ENCODE assay signal across 8 cellular contexts in genomic region chr1:109620396-109620817, GRCh38. TPM values are rescaled to one million over a fixed set of nuclear protein-coding genes. Genes with fewer than 3 reads are reported as not detected.
DNase-seq lines count a peak whose midpoint lies in the region; ATAC-seq, FAIRE-seq and TF ChIP-seq lines count a peak whose summit lies in the region.

No MANE protein-coding gene starts in this region.

- H3K4me1 ChIP-seq in mammary epithelial cell (ENCODE audit: insufficient read depth, low read length): peaks cover 40% of the 10 kb centered on the region
- H3K4me1 ChIP-seq in keratinocyte (ENCODE audit: control insufficient read depth, extremely low read depth, insufficient read depth, low read length): peaks cover 24% of the 10 kb centered on the region

- H3K27me3 Mint-ChIP-seq in activated CD8-positive, alpha-beta memory T cell treated with anti-CD3 and anti-CD28 coated beads, Interleukin-2, amount 10 ng/mL, durations not matched to agents 7 days and 5 days: no peaks in the 10 kb centered on the region
- no peaks in the 10 kb centered on the region for H3K27me3 Mint-ChIP-seq in stimulated activated naive B cell treated with anti-CD40 and anti-IgM and Interleukin-4, amounts not matched to agents 10 μg/mL and 1 μg/mL and 100 μg/mL, for 72 hours

- peaks cover 67% of the 10 kb centered on the region for H3K4me1 Mint-ChIP-seq in activated CD8-positive, alpha-beta memory T cell treated with anti-CD3 and anti-CD28 coated beads, Interleukin-2, amount 10 ng/mL, durations not matched to agents 7 days and 5 days
- H3K4me1 Mint-ChIP-seq in stimulated activated naive B cell treated with anti-CD40 and anti-IgM and Interleukin-4, amounts not matched to agents 10 μg/mL and 1 μg/mL and 100 μg/mL, for 72 hours: peaks cover 58 to 84% of the 10 kb centered on the region in 2 donors

- peak overlapping the region; percentile 88 for H3K9ac ChIP-seq in mammary epithelial cell (ENCODE audit: insufficient read depth, low read length)
- peak overlapping the region; percentile 90 for H3K9ac ChIP-seq in keratinocyte (ENCODE audit: control insufficient read depth, extremely low read depth, insufficient read depth, low read length)

- 5% methylated on average over 7 of the region's 10 CpGs for WGBS in mammary epithelial cell (ENCODE audit: low coverage, missing lambda C conversion rate)

- peak overlapping the region; percentile 98 for H3K27ac Mint-ChIP-seq in activated CD8-positive, alpha-beta memory T cell treated with anti-CD3 and anti-CD28 coated beads, Interleukin-2, amount 10 ng/mL, durations not matched to agents 7 days and 5 days
- H3K27ac Mint-ChIP-seq in stimulated activated naive B cell treated with anti-CD40 and anti-IgM and Interleukin-4, amounts not matched to agents 10 μg/mL and 1 μg/mL and 100 μg/mL, for 72 hours: peak overlapping the region; percentile 98

- no TSS peak for BruUV-seq in mammary epithelial cell (replicated peaks; lab: Mats Ljungman, UMichigan)

- ATAC-seq in activated CD8-positive, alpha-beta memory T cell treated with anti-CD3 and anti-CD28 coated beads, Interleukin-2, amount 10 ng/mL, durations not matched to agents 7 days and 5 days: peak; percentile 4
- no peak for ATAC-seq in stimulated activated naive B cell treated with anti-CD40 and anti-IgM and Interleukin-4, amounts not matched to agents 10 μg/mL and 1 μg/mL and 100 μg/mL, for 72 hours (replicated peaks)
- no peak for ATAC-seq in HG02884 (IDR thresholded peaks at IDR 0.05; ENCODE audit: unreplicated experiment)
- no peak for ATAC-seq in GM18873 (IDR thresholded peaks at IDR 0.05; ENCODE audit: low FRiP score, unreplicated experiment)

- CTCF ChIA-PET in activated CD8-positive, alpha-beta memory T cell treated with anti-CD3 and anti-CD28 coated beads, Interleukin-2, amount 10 ng/mL, durations not matched to agents 7 days and 5 days (lab: Charles Lee): interaction anchor here (0.5 to 9.1 kb wide), 9 partner anchors 10 to 364 kb away, joined by 3 to 112 read pairs (median 8); partner anchors contain the start of genes AHCYL1, CYB561D1 and GNAI3
- CTCF ChIA-PET in mammary epithelial cell (lab: Charles Lee; ENCODE audit: low non-redundant PET): no interaction called here

- peak overlapping the region; percentile 99 for H3K4me3 Mint-ChIP-seq in activated CD8-positive, alpha-beta memory T cell treated with anti-CD3 and anti-CD28 coated beads, Interleukin-2, amount 10 ng/mL, durations not matched to agents 7 days and 5 days
- H3K4me3 Mint-ChIP-seq in stimulated activated naive B cell treated with anti-CD40 and anti-IgM and Interleukin-4, amounts not matched to agents 10 μg/mL and 1 μg/mL and 100 μg/mL, for 72 hours: peak overlapping the region; percentile 97 to 99

- in situ Hi-C loops in mammary epithelial cell (cut with MboI; ENCODE audit: low sequenced_read_pairs in 2 of 2): loop anchor here in 1 of 2 donors (10.0 kb wide), 1 partner anchor 76 kb away; the partner anchor contains the start of gene GNAI3

- intact Hi-C loops in mammary epithelial cell (cut with micrococcal nuclease): no loop called here

- DNase-seq in activated CD8-positive, alpha-beta memory T cell treated with anti-CD3 and anti-CD28 coated beads, Interleukin-2, amount 10 ng/mL, durations not matched to agents 7 days and 5 days: peak; percentile 53
- no peak for DNase-seq in activated CD8-positive, alpha-beta memory T cell treated with anti-CD3 and anti-CD28 coated beads for 24 hours
- DNase-seq in M059J (ENCODE audit: low read depth) (peak; percentile 76), mammary epithelial cell (peak; percentile 40), keratinocyte (ENCODE audit: low read depth, low spot score) (no peak)
- no peak for DNase-seq in stimulated activated naive B cell treated with anti-CD40 and anti-IgM and Interleukin-4, amounts not matched to agents 10 μg/mL and 1 μg/mL and 100 μg/mL, for 72 hours

- no peaks in the 10 kb centered on the region for H3K9me3 Mint-ChIP-seq in activated CD8-positive, alpha-beta memory T cell treated with anti-CD3 and anti-CD28 coated beads, Interleukin-2, amount 10 ng/mL, durations not matched to agents 7 days and 5 days (ENCODE audit: low read depth)
- no peaks in the 10 kb centered on the region for H3K9me3 Mint-ChIP-seq in stimulated activated naive B cell treated with anti-CD40 and anti-IgM and Interleukin-4, amounts not matched to agents 10 μg/mL and 1 μg/mL and 100 μg/mL, for 72 hours

- peak overlapping the region; percentile 78 for H3K27ac ChIP-seq in mammary epithelial cell (ENCODE audit: insufficient read depth, low read depth, low read length)
- H3K27ac ChIP-seq in keratinocyte (ENCODE audit: control insufficient read depth, insufficient read depth, low read length): peak overlapping the region; percentile 87

- dilution Hi-C loops in mammary epithelial cell (cut with HindIII; ENCODE audit: low sequenced_read_pairs) (loop anchor here (5.0 kb wide), 1 partner anchor 68 kb away; no protein-coding TSS in a partner anchor), keratinocyte (cut with MboI; ENCODE audit: extremely low pct_ligation_motif_present, low sequenced_read_pairs) (no loop called here)

- FAIRE-seq in keratinocyte (lab: Jason Lieb, UNC): no peak

- H3K9me3 ChIP-seq in mammary epithelial cell (replicated peaks; ENCODE audit: insufficient read depth, low read length): no peaks in the 10 kb centered on the region
- H3K9me3 ChIP-seq in keratinocyte (ENCODE audit: control insufficient read depth, low read depth, low read length): no peaks in the 10 kb centered on the region

- H3K36me3 Mint-ChIP-seq in activated CD8-positive, alpha-beta memory T cell treated with anti-CD3 and anti-CD28 coated beads, Interleukin-2, amount 10 ng/mL, durations not matched to agents 7 days and 5 days: peaks cover 1% of the 10 kb centered on the region
- H3K36me3 Mint-ChIP-seq in stimulated activated naive B cell treated with anti-CD40 and anti-IgM and Interleukin-4, amounts not matched to agents 10 μg/mL and 1 μg/mL and 100 μg/mL, for 72 hours: peaks cover 2 to 4% of the 10 kb centered on the region in 2 donors

- H3K79me2 ChIP-seq in mammary epithelial cell (ENCODE audit: insufficient read depth, low read length): peaks cover 58% of the 10 kb centered on the region
- peaks cover 50% of the 10 kb centered on the region for H3K79me2 ChIP-seq in keratinocyte (ENCODE audit: control insufficient read depth, insufficient read depth, low read length)

- H2AFZ ChIP-seq in mammary epithelial cell (ENCODE audit: low read depth, low read length): peak overlapping the region; percentile 84
- peak overlapping the region; percentile 89 for H2AFZ ChIP-seq in keratinocyte (ENCODE audit: control insufficient read depth, low read length)

- H3K4me2 ChIP-seq in mammary epithelial cell (ENCODE audit: insufficient read depth, low read depth, low read length) (peak overlapping the region; percentile 84), keratinocyte (ENCODE audit: control insufficient read depth, extremely low read depth, insufficient read depth, low read depth, low read length) (peak overlapping the region; percentile 99)

- H3K9me1 ChIP-seq in keratinocyte (ENCODE audit: control insufficient read depth, extremely low read depth, insufficient read depth, low read length): no peaks in the 10 kb centered on the region

- H3K36me3 ChIP-seq in mammary epithelial cell (ENCODE audit: insufficient read depth, low read length) (no peaks in the 10 kb centered on the region), keratinocyte (ENCODE audit: control insufficient read depth in 2 of 2, extremely low read depth in 1 of 2, insufficient read depth in 2 of 2, low read length in 2 of 2) (no peaks in the 10 kb centered on the region)

- H3K27me3 ChIP-seq in mammary epithelial cell (ENCODE audit: insufficient read depth, low read length) (no peaks in the 10 kb centered on the region), keratinocyte (ENCODE audit: control insufficient read depth, extremely low read depth, insufficient read depth, low read length) (no peaks in the 10 kb centered on the region)

- H4K20me1 ChIP-seq in mammary epithelial cell (ENCODE audit: insufficient read depth, low read length) (no peaks in the 10 kb centered on the region), keratinocyte (ENCODE audit: control insufficient read depth, extremely low read depth, insufficient read depth, low read length) (no peaks in the 10 kb centered on the region)

- no peak for TF ChIP-seq CTCF in mammary epithelial cell (conservative IDR thresholded peaks at IDR 0.05 in 1 of 2, IDR thresholded peaks at IDR 0.05 in 1 of 2; ENCODE audit: extremely low read depth in 1 of 2, insufficient read depth in 1 of 2, low read depth in 1 of 2, low read length in 2 of 2)
- TF ChIP-seq CTCF in keratinocyte (optimal IDR thresholded peaks at IDR 0.05 in 1 of 3, IDR thresholded peaks at IDR 0.05 in 1 of 3, conservative IDR thresholded peaks at IDR 0.05 in 1 of 3; ENCODE audit: extremely low read depth in 1 of 3, insufficient read depth in 2 of 3, low read length in 3 of 3): no peak

- H3K4me3 ChIP-seq in mammary epithelial cell (replicated peaks in 1 of 3; ENCODE audit: insufficient read depth in 1 of 3, low read depth in 2 of 3, low read length in 3 of 3) (peak overlapping the region; percentile 66 to 79 (median 69)), keratinocyte (ENCODE audit: control insufficient read depth in 2 of 3, extremely low read depth in 1 of 3, insufficient read depth in 2 of 3, low read depth in 1 of 3, low read length in 3 of 3) (peak overlapping the region; percentile 66 to 95 (median 89))

RNA-seq across cellular contexts. Expression of gene AMPD2, which starts 0.8 kb away (rescaled TPM):
- 100 to 1,000 TPM in 1 of 2 experiments, 10 to 100 TPM in 1; 90.4 to 113 TPM for total RNA-seq in activated CD8-positive, alpha-beta memory T cell treated with anti-CD3 and anti-CD28 coated beads, Interleukin-2, amount 10 ng/mL, durations not matched to agents 7 days and 5 days
- total RNA-seq in M059J (2014; rRNA removed; shearing (Covaris generic)): 86.0 and 106 TPM in 2 replicates
- 10 to 100 TPM; 29.7 to 45.2 TPM for total RNA-seq in mammary epithelial cell
- 28.3 TPM for polyA plus RNA-seq in mammary epithelial cell
- 36.7 TPM for polyA minus RNA-seq in mammary epithelial cell
- polyA plus RNA-seq in keratinocyte: 17.6 to 23.6 TPM (median 21.4 TPM) in 3 replicates
- polyA plus RNA-seq in keratinocyte (2011; ENCODE audit: low read depth): 8.5 TPM
- 10.8 and 13.0 TPM in 2 replicates for polyA plus RNA-seq in keratinocyte (2011; cell fraction: cytosol; rRNA removed)
- 77.6 and 98.9 TPM in 2 replicates for polyA plus RNA-seq in keratinocyte (2011; cell fraction: nucleus; rRNA removed)
- polyA plus RNA-seq in keratinocyte (2012; ENCODE audit: low replicate concordance): 22.2 and 24.5 TPM in 2 replicates
- 30.5 to 75.5 TPM (median 37.9 TPM) in 3 replicates for polyA minus RNA-seq in keratinocyte
- 22.4 TPM for polyA minus RNA-seq in keratinocyte (2011; cell fraction: cytosol; rRNA and poly(A)+ RNA removed)
- 34.0 and 39.4 TPM in 2 replicates for polyA minus RNA-seq in keratinocyte (2011; cell fraction: nucleus; rRNA and poly(A)+ RNA removed)

RNA-seq across cellular contexts. Expression of gene GNAT2, which starts 1.0 kb away (rescaled TPM):
- not detected for total RNA-seq in activated CD8-positive, alpha-beta memory T cell treated with anti-CD3 and anti-CD28 coated beads, Interleukin-2, amount 10 ng/mL, durations not matched to agents 7 days and 5 days
- 0.12 TPM in 1 of 2 replicates, not detected in the other for total RNA-seq in M059J (2014; rRNA removed; shearing (Covaris generic))
- not detected for total RNA-seq in mammary epithelial cell
- polyA plus RNA-seq in mammary epithelial cell (0.20 TPM), keratinocyte (0.17 to 0.23 TPM in 2 of 3 replicates, not detected in the other)
- polyA minus RNA-seq in mammary epithelial cell (not detected), keratinocyte (not detected in 3 replicates)
- polyA plus RNA-seq in keratinocyte (2011; ENCODE audit: low read depth): not detected
- polyA plus RNA-seq in keratinocyte (2011; cell fraction: cytosol; rRNA removed): not detected in 2 replicates
- not detected in 2 replicates for polyA plus RNA-seq in keratinocyte (2011; cell fraction: nucleus; rRNA removed)
- polyA plus RNA-seq in keratinocyte (2012; ENCODE audit: low replicate concordance): not detected in 2 replicates
- polyA minus RNA-seq in keratinocyte (2011; cell fraction: cytosol; rRNA and poly(A)+ RNA removed): not detected
- polyA minus RNA-seq in keratinocyte (2011; cell fraction: nucleus; rRNA and poly(A)+ RNA removed): not detected in 2 replicates

RNA-seq across cellular contexts. Expression of gene GSTM4, which starts 35.5 kb away (rescaled TPM):
- 1 to 10 TPM; 5.7 to 6.7 TPM for total RNA-seq in activated CD8-positive, alpha-beta memory T cell treated with anti-CD3 and anti-CD28 coated beads, Interleukin-2, amount 10 ng/mL, durations not matched to agents 7 days and 5 days
- 23.8 and 37.4 TPM in 2 replicates for total RNA-seq in M059J (2014; rRNA removed; shearing (Covaris generic))
- 1 to 10 TPM; 5.0 to 5.8 TPM for total RNA-seq in mammary epithelial cell
- polyA plus RNA-seq in mammary epithelial cell: 1.4 TPM
- 3.0 TPM for polyA minus RNA-seq in mammary epithelial cell
- 13.3 to 15.9 TPM (median 14.1 TPM) in 3 replicates for polyA plus RNA-seq in keratinocyte
- polyA plus RNA-seq in keratinocyte (2011; ENCODE audit: low read depth): 2.7 TPM
- polyA plus RNA-seq in keratinocyte (2011; cell fraction: cytosol; rRNA removed): 12.6 and 13.8 TPM in 2 replicates
- polyA plus RNA-seq in keratinocyte (2011; cell fraction: nucleus; rRNA removed): 17.8 and 22.9 TPM in 2 replicates
- polyA plus RNA-seq in keratinocyte (2012; ENCODE audit: low replicate concordance): 4.5 and 10.2 TPM in 2 replicates
- 7.0 to 16.5 TPM (median 9.7 TPM) in 3 replicates for polyA minus RNA-seq in keratinocyte
- polyA minus RNA-seq in keratinocyte (2011; cell fraction: cytosol; rRNA and poly(A)+ RNA removed): 10.0 TPM
- polyA minus RNA-seq in keratinocyte (2011; cell fraction: nucleus; rRNA and poly(A)+ RNA removed): 5.3 and 10.9 TPM in 2 replicates

RNA-seq across cellular contexts. Expression of gene GSTM2, which starts 47.5 kb away (rescaled TPM):
- 10 to 100 TPM in 1 of 2 experiments, 1 to 10 TPM in 1; 8.0 to 17.8 TPM for total RNA-seq in activated CD8-positive, alpha-beta memory T cell treated with anti-CD3 and anti-CD28 coated beads, Interleukin-2, amount 10 ng/mL, durations not matched to agents 7 days and 5 days
- total RNA-seq in M059J (2014; rRNA removed; shearing (Covaris generic)): 10.7 and 17.4 TPM in 2 replicates
- 1 to 10 TPM; 2.9 to 6.7 TPM for total RNA-seq in mammary epithelial cell
- polyA plus RNA-seq in mammary epithelial cell (1.6 TPM), keratinocyte (11.1 to 14.9 TPM (median 14.7 TPM) in 3 replicates)
- polyA minus RNA-seq in mammary epithelial cell (not detected), keratinocyte (2.0 to 15.7 TPM (median 9.3 TPM) in 3 replicates)
- 3.0 TPM for polyA plus RNA-seq in keratinocyte (2011; ENCODE audit: low read depth)
- 5.4 and 6.7 TPM in 2 replicates for polyA plus RNA-seq in keratinocyte (2011; cell fraction: cytosol; rRNA removed)
- 48.2 and 77.6 TPM in 2 replicates for polyA plus RNA-seq in keratinocyte (2011; cell fraction: nucleus; rRNA removed)
- polyA plus RNA-seq in keratinocyte (2012; ENCODE audit: low replicate concordance): 8.3 and 10.9 TPM in 2 replicates
- not detected for polyA minus RNA-seq in keratinocyte (2011; cell fraction: cytosol; rRNA and poly(A)+ RNA removed)
- polyA minus RNA-seq in keratinocyte (2011; cell fraction: nucleus; rRNA and poly(A)+ RNA removed): 1.2 and 4.2 TPM in 2 replicates

Comparison
In these comparisons a context has a peak if more than half of its experiments do, and no peak if none do; other contexts are left out.
1. DNase-seq: peak in activated CD8-positive, alpha-beta memory T cell treated with anti-CD3 and anti-CD28 coated beads, Interleukin-2, amount 10 ng/mL, durations not matched to agents 7 days and 5 days (single experiment), M059J (single experiment) and mammary epithelial cell (single experiment); none in activated CD8-positive, alpha-beta memory T cell treated with anti-CD3 and anti-CD28 coated beads for 24 hours (single experiment), keratinocyte (single experiment) and stimulated activated naive B cell treated with anti-CD40 and anti-IgM and Interleukin-4, amounts not matched to agents 10 μg/mL and 1 μg/mL and 100 μg/mL, for 72 hours (single experiment).